Comparison of ENCODE assay signal across 2 cellular contexts in the genomic region with DNA sequence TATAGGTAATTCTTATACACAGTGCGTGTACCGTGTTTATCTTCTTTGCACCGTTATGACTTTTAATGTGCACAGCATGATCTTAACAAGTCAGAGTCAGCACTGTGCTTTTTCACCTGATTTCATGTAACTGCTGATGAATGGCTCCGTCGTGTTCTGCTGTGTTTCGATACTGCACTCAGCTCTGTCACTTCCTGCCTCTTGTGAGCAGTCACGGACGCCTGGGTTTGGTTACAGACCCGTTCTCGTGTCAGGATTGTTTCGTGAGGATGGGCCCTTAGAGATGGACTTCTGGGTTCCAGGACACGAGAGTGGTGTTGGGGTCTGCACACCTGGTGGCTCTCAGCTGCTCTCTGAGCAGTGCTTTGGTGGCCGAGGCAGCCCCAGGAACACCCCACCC.
TF ChIP-seq lines count a peak whose summit lies in the region.

No MANE protein-coding gene starts in this region.

TF ChIP-seq in GM12891, 5 proteins besides CTCF, POLR2A, EP300 and RAD21:
- TF ChIP-seq POLR2AphosphoS5 (IDR thresholded peaks at IDR 0.05; ENCODE audit: low read depth, low read length) (no peak), SPI1 (IDR thresholded peaks at IDR 0.05; ENCODE audit: low read depth, low read length) (peak; percentile 49; the same call in 1 of the 2 replicates), PAX5 (IDR thresholded peaks at IDR 0.05; ENCODE audit: insufficient read depth, low read length, severe bottlenecking) (peak; percentile 90)
TF ChIP-seq in GM12891: peak in this region for 2.

TF ChIP-seq in GM12878, 131 proteins besides CTCF, POLR2A, EP300 and RAD21:
- TF ChIP-seq, protein P1, sequence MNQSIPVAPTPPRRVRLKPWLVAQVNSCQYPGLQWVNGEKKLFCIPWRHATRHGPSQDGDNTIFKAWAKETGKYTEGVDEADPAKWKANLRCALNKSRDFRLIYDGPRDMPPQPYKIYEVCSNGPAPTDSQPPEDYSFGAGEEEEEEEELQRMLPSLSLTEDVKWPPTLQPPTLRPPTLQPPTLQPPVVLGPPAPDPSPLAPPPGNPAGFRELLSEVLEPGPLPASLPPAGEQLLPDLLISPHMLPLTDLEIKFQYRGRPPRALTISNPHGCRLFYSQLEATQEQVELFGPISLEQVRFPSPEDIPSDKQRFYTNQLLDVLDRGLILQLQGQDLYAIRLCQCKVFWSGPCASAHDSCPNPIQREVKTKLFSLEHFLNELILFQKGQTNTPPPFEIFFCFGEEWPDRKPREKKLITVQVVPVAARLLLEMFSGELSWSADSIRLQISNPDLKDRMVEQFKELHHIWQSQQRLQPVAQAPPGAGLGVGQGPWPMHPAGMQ (IDR thresholded peaks at IDR 0.05; ENCODE audit: borderline replicate concordance): no peak
- peak; percentile 87; the same call in 1 of the 2 replicates for TF ChIP-seq PAX5 (IDR thresholded peaks at IDR 0.05; ENCODE audit: borderline replicate concordance, low read depth, low read length)
